18 cellular contexts compared by ENCODE assay signal in genomic region chr22:45686004-45686403, GRCh38. TPM values are rescaled to one million over a fixed set of nuclear protein-coding genes. Genes with fewer than 3 reads are reported as not detected.
DNase-seq lines count a peak whose midpoint lies in the region; ATAC-seq, FAIRE-seq and TF ChIP-seq lines count a peak whose summit lies in the region.
"Had no signal": no experiment of that assay in that cellular context is flagged by ENCODE, and none has a peak within 500 bp of the region (broad histone marks: within the 10 kb centered on the region; RNA-seq: fewer than 3 reads in every experiment).

No MANE protein-coding gene starts in this region.

- H2BK5ac ChIP-seq in mesenchymal stem cell (ENCODE audit: low read depth, low read length, poor library complexity, severe bottlenecking), result no peak overlapping the region

- no peak overlapping the region for H3K18ac ChIP-seq in mesenchymal stem cell (ENCODE audit: low read depth in 1 of 2, low read length in 2 of 2)

- H3K4ac ChIP-seq in mesenchymal stem cell (ENCODE audit: low read depth in 1 of 2, low read length in 2 of 2), result no peak overlapping the region

- H3K79me2 ChIP-seq in astrocyte (ENCODE audit: insufficient read depth, low read length), result peaks cover 93% of the 10 kb centered on the region

- H3K27me3 ChIP-seq in right atrium auricular region, result no peaks in the 10 kb centered on the region
- H3K27me3 ChIP-seq in astrocyte (ENCODE audit: insufficient read depth, low read length), result no peaks in the 10 kb centered on the region
- H3K27me3 ChIP-seq in mesenchymal stem cell (ENCODE audit: control insufficient read depth in 1 of 2, insufficient read depth in 1 of 2, low read length in 2 of 2), result no peaks in the 10 kb centered on the region
- no peaks in the 10 kb centered on the region for H3K27me3 ChIP-seq in Caco-2 (replicated peaks; ENCODE audit: control insufficient read depth, insufficient read depth, low read length)
- H3K27me3 ChIP-seq: esophagus muscularis mucosa, pancreas, tibial nerve had no signal

- H4K8ac ChIP-seq in mesenchymal stem cell (ENCODE audit: low read length), result no peak overlapping the region

- H3K27me3 Mint-ChIP-seq in astrocyte (ENCODE audit: low read depth, unreplicated experiment) (no peaks in the 10 kb centered on the region), Caco-2 (ENCODE audit: insufficient read depth, unreplicated experiment) (no peaks in the 10 kb centered on the region)
- no peaks in the 10 kb centered on the region for H3K27me3 Mint-ChIP-seq in naive thymus-derived CD8-positive, alpha-beta T cell

- H3K79me1 ChIP-seq in mesenchymal stem cell (replicated peaks; ENCODE audit: low read length, poor library complexity, severe bottlenecking), result no peaks in the 10 kb centered on the region

- peak overlapping the region; percentile 94 for H2AK5ac ChIP-seq in mesenchymal stem cell (ENCODE audit: low read length, severe bottlenecking)

- H3K27ac Mint-ChIP-seq in astrocyte (ENCODE audit: unreplicated experiment) (peak overlapping the region; percentile 67), Caco-2 (ENCODE audit: unreplicated experiment) (no peak overlapping the region)
- no peak overlapping the region for H3K27ac Mint-ChIP-seq in naive thymus-derived CD8-positive, alpha-beta T cell
- H3K27ac Mint-ChIP-seq: activated naive CD4-positive, alpha-beta T cell treated with anti-CD3 and anti-CD28 coated beads, Interleukin-2, amount 50 U/mL, for 72 hours had no signal

- intact Hi-C loops in left ventricle myocardium superior (cut with micrococcal nuclease), result no loop called here
- intact Hi-C loops in Caco-2 (cut with micrococcal nuclease; ENCODE audit: unreplicated experiment), result no loop called here

- H2AFZ ChIP-seq in astrocyte (ENCODE audit: low read depth, low read length) (no peak overlapping the region), mesenchymal stem cell (ENCODE audit: low read depth, low read length) (no peak overlapping the region)

- H2BK12ac ChIP-seq in mesenchymal stem cell (ENCODE audit: low read length in 2 of 2), result no peak overlapping the region

- no peak overlapping the region for H3K14ac ChIP-seq in mesenchymal stem cell (ENCODE audit: low read length in 2 of 2)

- peak; percentile 23 for ATAC-seq in left ventricle myocardium superior
- no peak for ATAC-seq in naive thymus-derived CD8-positive, alpha-beta T cell
- ATAC-seq: activated naive CD4-positive, alpha-beta T cell treated with anti-CD3 and anti-CD28 coated beads, Interleukin-2, amount 50 U/mL, for 72 hours; left colon; pancreas had no signal

- H3K9me3 ChIP-seq in right atrium auricular region, result no peaks in the 10 kb centered on the region
- no peaks in the 10 kb centered on the region for H3K9me3 ChIP-seq in astrocyte (ENCODE audit: insufficient read depth, low read depth, low read length)
- no peaks in the 10 kb centered on the region for H3K9me3 ChIP-seq in mesenchymal stem cell (ENCODE audit: control insufficient read depth, low read length)
- H3K9me3 ChIP-seq in Caco-2, result no peaks in the 10 kb centered on the region
- H3K9me3 ChIP-seq: esophagus muscularis mucosa, pancreas, tibial nerve had no signal

- no peak for TF ChIP-seq CTCF in right atrium auricular region (IDR thresholded peaks at IDR 0.05)
- TF ChIP-seq CTCF in astrocyte (IDR thresholded peaks at IDR 0.05; ENCODE audit: insufficient read depth, low read depth, low read length), result no peak
- no peak for TF ChIP-seq CTCF in Caco-2 (IDR thresholded peaks at IDR 0.05; ENCODE audit: insufficient read depth in 1 of 2, low read depth in 1 of 2, low read length in 1 of 2, severe bottlenecking in 1 of 2, unreplicated experiment in 1 of 2)

- H3K36me3 Mint-ChIP-seq in astrocyte (ENCODE audit: low read depth, unreplicated experiment) (peaks cover 9% of the 10 kb centered on the region), Caco-2 (ENCODE audit: insufficient read depth, unreplicated experiment) (peaks cover 6% of the 10 kb centered on the region)
- H3K36me3 Mint-ChIP-seq in naive thymus-derived CD8-positive, alpha-beta T cell, result peaks cover 0 to 25% (median 3%) of the 10 kb centered on the region in 3 donors

- POLR2A ChIA-PET in naive thymus-derived CD8-positive, alpha-beta T cell (lab: Charles Lee), result no interaction called here
- POLR2A ChIA-PET in Caco-2 (lab: Charles Lee), result no interaction called here

- H3K9me3 Mint-ChIP-seq in astrocyte (ENCODE audit: unreplicated experiment) (no peaks in the 10 kb centered on the region), Caco-2 (ENCODE audit: unreplicated experiment) (no peaks in the 10 kb centered on the region)
- no peaks in the 10 kb centered on the region for H3K9me3 Mint-ChIP-seq in naive thymus-derived CD8-positive, alpha-beta T cell
- H3K9me3 Mint-ChIP-seq: activated naive CD4-positive, alpha-beta T cell treated with anti-CD3 and anti-CD28 coated beads, Interleukin-2, amount 50 U/mL, for 72 hours had no signal

- H4K91ac ChIP-seq in mesenchymal stem cell (ENCODE audit: low read length), result no peak overlapping the region

- H3K27ac ChIP-seq in right atrium auricular region (peak overlapping the region in 1 of 2 donors; percentile 30), astrocyte (ENCODE audit: low read depth, low read length) (peak overlapping the region; percentile 51), mesenchymal stem cell (ENCODE audit: low read length, poor library complexity, severe bottlenecking) (peak overlapping the region; percentile 36)
- H3K27ac ChIP-seq: pancreas, tibial nerve had no signal

- DNase-seq in left ventricle myocardium superior (no peak), right atrium auricular region (ENCODE audit: low spot score) (no peak), astrocyte (ENCODE audit: low read depth) (peak; percentile 62), mesenchymal stem cell (peak; percentile 54), frontal cortex (ENCODE audit: low spot score in 2 of 2) (no peak), NCI-H345 treated with DMSO at 0.1 percent for 48 hours (lab: John Stamatoyannopoulos, UW; ENCODE audit: unreplicated experiment) (no peak), Caco-2 (no peak)
- DNase-seq in naive thymus-derived CD8-positive, alpha-beta T cell, result no peak
- DNase-seq: activated T-cell treated with anti-CD3 and anti-CD28 coated beads, Interleukin-2, amount 50 U/mL, for 1 hour; C1 segment of cervical spinal cord; left colon; MV-4-11; NCI-H2029; NCI-H526; pancreas had no signal

- H3K9ac ChIP-seq in astrocyte (ENCODE audit: low read length) (peak overlapping the region; percentile 9), mesenchymal stem cell (ENCODE audit: low read length) (peak overlapping the region; percentile 14)

- CTCF ChIA-PET in Caco-2 (lab: Charles Lee), result interaction anchor here (0.6 kb wide), 1 partner anchor 67 kb away, joined by 4 read pairs; no protein-coding TSS in a partner anchor

- H3K4me3 Mint-ChIP-seq in astrocyte (ENCODE audit: unreplicated experiment) (no peak overlapping the region), Caco-2 (ENCODE audit: unreplicated experiment) (no peak overlapping the region)
- no peak overlapping the region for H3K4me3 Mint-ChIP-seq in naive thymus-derived CD8-positive, alpha-beta T cell

- WGBS in mesenchymal stem cell, result 81% methylated on average over 2 of the region's 2 CpGs

- H3K23ac ChIP-seq in mesenchymal stem cell (ENCODE audit: low read length in 2 of 2), result no peak overlapping the region

- peaks cover 0 to 54% of the 10 kb centered on the region in 2 donors for H3K4me1 ChIP-seq in right atrium auricular region
- H3K4me1 ChIP-seq in astrocyte (ENCODE audit: insufficient read depth, low read length), result peaks cover 82% of the 10 kb centered on the region
- peaks cover 24% of the 10 kb centered on the region for H3K4me1 ChIP-seq in mesenchymal stem cell (ENCODE audit: control insufficient read depth, insufficient read depth, low read depth, low read length)
- H3K4me1 ChIP-seq in Caco-2, result peaks cover 14% of the 10 kb centered on the region

- H3K4me1 Mint-ChIP-seq in astrocyte (ENCODE audit: low read depth, unreplicated experiment) (peaks cover 31% of the 10 kb centered on the region), Caco-2 (ENCODE audit: low read depth, unreplicated experiment) (peaks cover 8% of the 10 kb centered on the region)
- peaks cover 24 to 47% (median 42%) of the 10 kb centered on the region in 4 donors for H3K4me1 Mint-ChIP-seq in naive thymus-derived CD8-positive, alpha-beta T cell

- H3K36me3 ChIP-seq in right atrium auricular region (peaks cover 3% of the 10 kb centered on the region), astrocyte (ENCODE audit: insufficient read depth, low read length) (peaks cover 3% of the 10 kb centered on the region), mesenchymal stem cell (ENCODE audit: control insufficient read depth in 1 of 2, insufficient read depth in 2 of 2, low read depth in 1 of 2, low read length in 2 of 2) (peaks cover 3 to 13% of the 10 kb centered on the region in 2 experiments), Caco-2 (ENCODE audit: control insufficient read depth, insufficient read depth, low read length) (no peaks in the 10 kb centered on the region)
- H3K36me3 ChIP-seq: pancreas had no signal

- peaks cover 51% of the 10 kb centered on the region for H4K20me1 ChIP-seq in astrocyte (ENCODE audit: insufficient read depth, low read length)

- no peak overlapping the region for H2BK15ac ChIP-seq in mesenchymal stem cell (ENCODE audit: low read depth, poor library complexity, severe bottlenecking)

- BruUV-seq in Caco-2 (replicated peaks; lab: Mats Ljungman, UMichigan), result no TSS peak

- H3K4me2 ChIP-seq in astrocyte (ENCODE audit: low read length) (peak overlapping the region; percentile 1), mesenchymal stem cell (ENCODE audit: low read length, poor library complexity, severe bottlenecking) (no peak overlapping the region)

- H2BK120ac ChIP-seq in mesenchymal stem cell (ENCODE audit: low read depth, low read length), result no peak overlapping the region

- H3K4me3 ChIP-seq in right atrium auricular region (no peak overlapping the region), astrocyte (ENCODE audit: insufficient read depth, low read depth, low read length) (no peak overlapping the region), mesenchymal stem cell (ENCODE audit: insufficient read depth in 1 of 2, low read depth in 1 of 2, low read length in 2 of 2) (no peak overlapping the region), Caco-2 (ENCODE audit: low read depth, low read length) (no peak overlapping the region)
- H3K4me3 ChIP-seq: esophagus muscularis mucosa, pancreas, tibial nerve had no signal

- FAIRE-seq in astrocyte (lab: Jason Lieb, UNC), result no peak
- FAIRE-seq in frontal cortex (lab: Jason Lieb, UNC), result no peak

RNA-seq across cellular contexts. Expression of gene ATXN10, which starts 14.4 kb away (rescaled TPM):
- total RNA-seq in left ventricle myocardium superior (142 TPM), right atrium auricular region (10 to 100 TPM; 85.3 to 88.5 TPM), astrocyte (189 and 195 TPM in 2 replicates), frontal cortex (390 TPM), Caco-2 (2022) (132 and 155 TPM in 2 replicates)
- 56.6 TPM for polyA plus RNA-seq in mesenchymal stem cell (2013, experiment 1 of 2)
- 60.4 TPM for polyA plus RNA-seq in mesenchymal stem cell (2013, experiment 2 of 2)
- total RNA-seq in naive thymus-derived CD8-positive, alpha-beta T cell, result 10 to 100 TPM; 77.4 to 78.0 TPM
- polyA plus RNA-seq in naive thymus-derived CD8-positive, alpha-beta T cell, result 100 to 1,000 TPM in 1 of 3 donors, 10 to 100 TPM in 2; 91.1 to 117 (median 96.0) TPM

Comparison
In these comparisons a context has a peak if more than half of its experiments do, and no peak if none do; other contexts are left out.
1. DNase-seq: peak in astrocyte (single experiment) and mesenchymal stem cell (single experiment); none in left ventricle myocardium superior (single experiment), right atrium auricular region (single experiment), frontal cortex (0 of 2), naive thymus-derived CD8-positive, alpha-beta T cell (0 of 10), NCI-H345 treated with DMSO at 0.1 percent for 48 hours (single experiment) and Caco-2 (0 of 2).